In the genomic region with DNA sequence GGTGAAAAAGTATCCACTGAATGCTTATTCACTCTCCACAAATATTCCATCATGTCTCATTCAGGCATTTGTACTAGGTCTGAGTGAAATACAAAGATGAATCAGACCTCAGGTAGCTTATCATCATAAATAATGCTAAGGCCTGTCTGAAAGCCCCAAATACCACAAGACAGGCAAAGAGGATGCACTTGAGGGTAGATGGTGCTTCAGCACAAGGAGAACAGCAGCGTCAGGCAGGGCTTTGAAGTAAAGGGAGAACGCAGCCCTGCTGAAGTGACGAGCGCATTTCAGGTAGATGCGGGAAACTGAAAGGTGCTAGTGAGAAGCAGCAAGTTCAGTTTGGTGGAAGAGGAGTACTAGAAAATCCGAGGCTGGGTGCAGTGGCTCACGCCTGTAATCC, we compare ENCODE assay signal across 12 cellular contexts. TPM values are rescaled to one million over a fixed set of nuclear protein-coding genes. Genes with fewer than 3 reads are reported as not detected.
A peak's percentile ranks its signal among the peaks of the same experiment; 100 is the strongest.
DNase-seq lines count a peak whose midpoint lies in the region; ATAC-seq and TF ChIP-seq lines count a peak whose summit lies in the region.
"Had no signal": no experiment of that assay in that cellular context is flagged by ENCODE, and none has a peak within 500 bp of the region (broad histone marks: within the 10 kb centered on the region; RNA-seq: fewer than 3 reads in every experiment).

No MANE protein-coding gene starts in this region.

- no CpG with 5 or more reads among the region's 7 CpGs for WGBS in neuronal stem cell (ENCODE audit: extremely low coverage in 2 of 2, insufficient read length in 2 of 2, insufficient replicate concordance in 1 of 2), 2 donors
- 93% methylated on average over 7 of the region's 7 CpGs for WGBS in prostate gland

- peaks cover 54% of the 10 kb centered on the region for H3K4me1 Mint-ChIP-seq in activated naive CD8-positive, alpha-beta T cell treated with anti-CD3 and anti-CD28 coated beads for 36 hours

- no peak overlapping the region for H2BK12ac ChIP-seq in neuronal stem cell (ENCODE audit: low read length)

- H3K27ac ChIP-seq in neuronal stem cell (replicated peaks; ENCODE audit: low read length) (no peak overlapping the region), prostate gland (no peak overlapping the region)

- H3K18ac ChIP-seq in neuronal stem cell (ENCODE audit: low read length): no peak overlapping the region

- H3K4me2 ChIP-seq in neuronal stem cell (ENCODE audit: insufficient read depth, low read length, poor library complexity, severe bottlenecking): no peak overlapping the region

- no peak overlapping the region for H4K91ac ChIP-seq in neuronal stem cell (ENCODE audit: low read depth, low read length, poor library complexity)

- H3K36me3 ChIP-seq in neuronal stem cell (replicated peaks in 1 of 2; ENCODE audit: control insufficient read depth in 2 of 2, insufficient read depth in 2 of 2, low read length in 2 of 2): no peaks in the 10 kb centered on the region
- H3K36me3 ChIP-seq in prostate gland: no peaks in the 10 kb centered on the region
- H3K36me3 ChIP-seq: ascending aorta had no signal

- no peak overlapping the region for H2BK120ac ChIP-seq in neuronal stem cell (ENCODE audit: low read depth, low read length)

- H3K27me3 ChIP-seq in neuronal stem cell (ENCODE audit: control insufficient read depth in 3 of 3, insufficient read depth in 3 of 3, low read depth in 1 of 3, low read length in 3 of 3) (no peaks in the 10 kb centered on the region), prostate gland (replicated peaks; ENCODE audit: insufficient read depth) (no peaks in the 10 kb centered on the region)
- H3K27me3 ChIP-seq: ascending aorta had no signal

- no peaks in the 10 kb centered on the region for H3K9me3 ChIP-seq in neuronal stem cell (replicated peaks in 1 of 2; ENCODE audit: control insufficient read depth in 2 of 2, insufficient read depth in 1 of 2, low read depth in 1 of 2, low read length in 2 of 2)
- no peaks in the 10 kb centered on the region for H3K9me3 ChIP-seq in prostate gland
- H3K9me3 ChIP-seq: ascending aorta had no signal

- H3K23ac ChIP-seq in neuronal stem cell (ENCODE audit: low read depth, low read length, poor library complexity): no peak overlapping the region

- no peaks in the 10 kb centered on the region for H3K36me3 Mint-ChIP-seq in activated naive CD8-positive, alpha-beta T cell treated with anti-CD3 and anti-CD28 coated beads for 36 hours

- ATAC-seq in omental fat pad (ENCODE audit: low FRiP score): no peak
- ATAC-seq in sciatic nerve: no peak

- H4K8ac ChIP-seq in neuronal stem cell (ENCODE audit: low read depth, low read length): no peak overlapping the region

- intact Hi-C loops in sciatic nerve (cut with DNase I): no loop called here
- intact Hi-C loops in prostate gland (cut with DNase I): no loop called here

- H3K79me1 ChIP-seq in neuronal stem cell (ENCODE audit: low read depth, low read length): no peaks in the 10 kb centered on the region

- no peak overlapping the region for H3K9ac ChIP-seq in neuronal stem cell (ENCODE audit: low read depth, low read length, poor library complexity)

- no peak overlapping the region for H2AFZ ChIP-seq in neuronal stem cell (ENCODE audit: low read length)

- H3K27me3 Mint-ChIP-seq in activated naive CD8-positive, alpha-beta T cell treated with anti-CD3 and anti-CD28 coated beads for 36 hours: no peaks in the 10 kb centered on the region

- H3K4me3 ChIP-seq in GM12865 (ENCODE audit: low read depth, low read length): no peak overlapping the region
- H3K4me3 ChIP-seq in neuronal stem cell (ENCODE audit: low read length in 2 of 2): no peak overlapping the region
- no peak overlapping the region for H3K4me3 ChIP-seq in prostate gland
- H3K4me3 ChIP-seq: ascending aorta had no signal

- no peak overlapping the region for H2BK5ac ChIP-seq in neuronal stem cell (ENCODE audit: low read length)

- no peak overlapping the region for H3K4ac ChIP-seq in neuronal stem cell (ENCODE audit: low read length)

- peak overlapping the region; percentile 7 for H3K27ac Mint-ChIP-seq in activated naive CD8-positive, alpha-beta T cell treated with anti-CD3 and anti-CD28 coated beads for 36 hours

- TF ChIP-seq CTCF in GM12865 (IDR thresholded peaks at IDR 0.05; ENCODE audit: insufficient read depth, low read depth, low read length, missing control alignments) (no peak), omental fat pad (IDR thresholded peaks at IDR 0.05) (no peak), prostate gland (IDR thresholded peaks at IDR 0.05) (no peak)

- no peak overlapping the region for H2BK15ac ChIP-seq in neuronal stem cell (ENCODE audit: low read length)

- TF ChIP-seq POLR2A in prostate gland (IDR thresholded peaks at IDR 0.05): no peak

- H3K14ac ChIP-seq in neuronal stem cell (ENCODE audit: low read length): no peak overlapping the region

- no peak overlapping the region for H2AK5ac ChIP-seq in neuronal stem cell (ENCODE audit: low read depth, low read length)

- no peak overlapping the region for H3K4me3 Mint-ChIP-seq in activated naive CD8-positive, alpha-beta T cell treated with anti-CD3 and anti-CD28 coated beads for 36 hours

- DNase-seq in GM12865 (ENCODE audit: low read depth) (peak; percentile 48), omental fat pad (ENCODE audit: low spot score) (no peak), neuronal stem cell (ENCODE audit: low spot score) (no peak), sciatic nerve (ENCODE audit: low spot score) (no peak), prostate gland (ENCODE audit: low spot score) (no peak)
- DNase-seq in activated CD4-positive, alpha-beta T cell treated with anti-CD3 and anti-CD28 coated beads, Interleukin-2, amount 50 U/mL, for 48 hours: peak; percentile 49 to 55
- DNase-seq in activated naive CD8-positive, alpha-beta T cell treated with anti-CD3 and anti-CD28 coated beads for 36 hours: peak; percentile 52
- DNase-seq in stimulated activated CD4-positive, alpha-beta T cell treated with anti-CD3 and anti-CD28 coated beads, Interleukin-15, amount 100 ng/mL, for 48 hours (ENCODE audit: low read depth in 2 of 2): peak; percentile 30 to 36
- DNase-seq: GF-D8, nucleus accumbens, Right ventricle myocardium superior had no signal

- H3K4me1 ChIP-seq in neuronal stem cell (ENCODE audit: control insufficient read depth in 2 of 2, insufficient read depth in 1 of 2, low read depth in 1 of 2, low read length in 2 of 2) (peaks cover 0 to 2% of the 10 kb centered on the region in 2 donors), prostate gland (replicated peaks) (peaks cover 6% of the 10 kb centered on the region)

- no peaks in the 10 kb centered on the region for H3K9me3 Mint-ChIP-seq in activated naive CD8-positive, alpha-beta T cell treated with anti-CD3 and anti-CD28 coated beads for 36 hours

RNA-seq across cellular contexts. Expression of a gene that starts 38.7 kb away (rescaled TPM):
- total RNA-seq in activated naive CD8-positive, alpha-beta T cell treated with anti-CD3 and anti-CD28 coated beads for 36 hours: 1 to 10 TPM; 3.5 to 3.9 TPM
- total RNA-seq in omental fat pad (10 to 100 TPM; 31.4 to 53.0 (median 47.2) TPM), sciatic nerve (18.9 TPM), prostate gland (10 to 100 TPM; 65.7 to 98.4 TPM)
- polyA plus RNA-seq in neuronal stem cell (2013, experiment 1 of 2): 0.06 TPM
- 0.04 TPM for polyA plus RNA-seq in neuronal stem cell (2013, experiment 2 of 2)

Comparison
In these comparisons a context has a peak if more than half of its experiments do, and no peak if none do; other contexts are left out.
1. DNase-seq: peak in GM12865 (single experiment), activated CD4-positive, alpha-beta T cell treated with anti-CD3 and anti-CD28 coated beads, Interleukin-2, amount 50 U/mL, for 48 hours (2 of 2), activated naive CD8-positive, alpha-beta T cell treated with anti-CD3 and anti-CD28 coated beads for 36 hours (single experiment) and stimulated activated CD4-positive, alpha-beta T cell treated with anti-CD3 and anti-CD28 coated beads, Interleukin-15, amount 100 ng/mL, for 48 hours (2 of 2); none in omental fat pad (single experiment), neuronal stem cell (single experiment), sciatic nerve (single experiment) and prostate gland (single experiment).